In genomic region chr2:216657086-216657855, GRCh38 we compare ENCODE assay signal across 20 cellular contexts. TPM values are rescaled to one million over a fixed set of nuclear protein-coding genes. Genes with fewer than 3 reads are reported as not detected.
DNase-seq lines count a peak whose midpoint lies in the region; ATAC-seq, FAIRE-seq and TF ChIP-seq lines count a peak whose summit lies in the region.
"Had no signal": no experiment of that assay in that cellular context is flagged by ENCODE, and none has a peak within 500 bp of the region (broad histone marks: within the 10 kb centered on the region; RNA-seq: fewer than 3 reads in every experiment).

No MANE protein-coding gene starts in this region.

- H4K12ac ChIP-seq in trophoblast cell (ENCODE audit: low read depth, low read length): no peak overlapping the region

- no CpG with 5 or more reads among the region's 16 CpGs for WGBS in H9 (ENCODE audit: extremely low coverage, insufficient read length, low lambda C conversion rate)
- no CpG with 5 or more reads among the region's 16 CpGs for WGBS in trophoblast cell (ENCODE audit: extremely low coverage, insufficient coverage, insufficient read length)
- 86% methylated on average over 12 of the region's 16 CpGs for WGBS in suprapubic skin

- H3K4ac ChIP-seq in H9 (ENCODE audit: low read depth, low read length) (no peak overlapping the region), trophoblast cell (ENCODE audit: low read depth, low read length) (no peak overlapping the region)

- H3K9me3 ChIP-seq in H9 (ENCODE audit: control insufficient read depth, low read depth, low read length): no peaks in the 10 kb centered on the region
- H3K9me3 ChIP-seq in astrocyte (ENCODE audit: insufficient read depth, low read depth, low read length): no peaks in the 10 kb centered on the region
- peaks cover 2% of the 10 kb centered on the region for H3K9me3 ChIP-seq in trophoblast cell (ENCODE audit: insufficient read depth, low read depth, low read length)
- H3K9me3 ChIP-seq in suprapubic skin: no peaks in the 10 kb centered on the region
- H3K9me3 ChIP-seq: spleen, testis had no signal

- H3K23ac ChIP-seq in H9 (ENCODE audit: insufficient read length, low read depth, low read length): no peak overlapping the region
- no peak overlapping the region for H3K23ac ChIP-seq in trophoblast cell (ENCODE audit: low read length)

- H3K79me2 ChIP-seq in H9 (ENCODE audit: insufficient read depth, low read length) (peaks cover 16% of the 10 kb centered on the region; the same call in 1 of the 2 replicates), astrocyte (ENCODE audit: insufficient read depth, low read length) (peaks cover 50% of the 10 kb centered on the region), trophoblast cell (ENCODE audit: control insufficient read depth, insufficient read depth, low read length, poor library complexity) (no peaks in the 10 kb centered on the region)

- no peak for TF ChIP-seq POLR2A in suprapubic skin (IDR thresholded peaks at IDR 0.05)

- H3K4me2 ChIP-seq in H9 (ENCODE audit: insufficient read depth, insufficient read length, low read length): no peak overlapping the region
- no peak overlapping the region for H3K4me2 ChIP-seq in astrocyte (ENCODE audit: low read length)
- H3K4me2 ChIP-seq in trophoblast cell (ENCODE audit: low read length): no peak overlapping the region

- no peak overlapping the region; the same call in 1 of the 2 replicates for H3K14ac ChIP-seq in H9 (ENCODE audit: insufficient read depth, low read length)
- H3K14ac ChIP-seq in trophoblast cell (ENCODE audit: low read length): peak overlapping the region; percentile 17

- H3K9ac ChIP-seq in H9 (ENCODE audit: extremely low read depth, insufficient read length, low read length): no peak overlapping the region
- H3K9ac ChIP-seq in astrocyte (ENCODE audit: low read length): no peak overlapping the region
- H3K9ac ChIP-seq in trophoblast cell (ENCODE audit: low read length): no peak overlapping the region

- no peak for TF ChIP-seq EP300 in suprapubic skin (IDR thresholded peaks at IDR 0.05)

- H3K27ac ChIP-seq in H9 (ENCODE audit: insufficient read length, low read depth, low read length) (no peak overlapping the region), astrocyte (ENCODE audit: low read depth, low read length) (no peak overlapping the region), trophoblast cell (ENCODE audit: low read depth, low read length) (no peak overlapping the region), suprapubic skin (no peak overlapping the region)
- H3K27ac ChIP-seq: testis had no signal

- no peak overlapping the region for H3K56ac ChIP-seq in H9 (ENCODE audit: insufficient read length, low read depth, low read length)

- H3K9me3 Mint-ChIP-seq in H9: no peaks in the 10 kb centered on the region
- no peaks in the 10 kb centered on the region for H3K9me3 Mint-ChIP-seq in astrocyte (ENCODE audit: unreplicated experiment)
- H3K9me3 Mint-ChIP-seq: activated CD4-positive, alpha-beta T cell treated with anti-CD3 and anti-CD28 coated beads, Interleukin-2, amount 10 ng/mL, durations not matched to agents 7 days and 5 days; T-cell had no signal

- H2AK5ac ChIP-seq in H9 (ENCODE audit: insufficient read length, low read length) (no peak overlapping the region), trophoblast cell (ENCODE audit: low read length) (no peak overlapping the region)

- H3K36me3 ChIP-seq in astrocyte (ENCODE audit: insufficient read depth, low read length) (no peaks in the 10 kb centered on the region), trophoblast cell (ENCODE audit: control insufficient read depth in 1 of 2, insufficient read depth in 2 of 2, low read length in 2 of 2) (peaks cover 38 to 45% of the 10 kb centered on the region in 2 experiments), suprapubic skin (no peaks in the 10 kb centered on the region)

- H3K4me1 Mint-ChIP-seq in H9 (peaks cover 26 to 35% of the 10 kb centered on the region in 2 experiments), astrocyte (ENCODE audit: low read depth, unreplicated experiment) (peaks cover 39% of the 10 kb centered on the region)
- H3K4me1 Mint-ChIP-seq: T-cell had no signal

- H4K91ac ChIP-seq in H9 (ENCODE audit: insufficient read length, low read depth, low read length) (no peak overlapping the region), trophoblast cell (ENCODE audit: low read depth, low read length) (no peak overlapping the region)

- H3K4me3 Mint-ChIP-seq in H9 (no peak overlapping the region), astrocyte (ENCODE audit: unreplicated experiment) (no peak overlapping the region)
- H3K4me3 Mint-ChIP-seq: activated CD4-positive, alpha-beta T cell treated with anti-CD3 and anti-CD28 coated beads, Interleukin-2, amount 10 ng/mL, durations not matched to agents 7 days and 5 days; T-cell had no signal

- H3K27me3 Mint-ChIP-seq in H9 (ENCODE audit: low read depth) (no peaks in the 10 kb centered on the region), astrocyte (ENCODE audit: low read depth, unreplicated experiment) (no peaks in the 10 kb centered on the region)
- H3K27me3 Mint-ChIP-seq: activated CD4-positive, alpha-beta T cell treated with anti-CD3 and anti-CD28 coated beads, Interleukin-2, amount 10 ng/mL, durations not matched to agents 7 days and 5 days had no signal

- no peak overlapping the region for H4K5ac ChIP-seq in H9 (ENCODE audit: insufficient read length, low read depth, low read length)

- H3K79me1 ChIP-seq in H9 (ENCODE audit: insufficient read depth, low read depth, low read length, poor library complexity, severe bottlenecking) (peaks cover 8% of the 10 kb centered on the region), trophoblast cell (ENCODE audit: low read length) (peaks cover 2% of the 10 kb centered on the region)

- H3K27me3 ChIP-seq in H9 (ENCODE audit: insufficient read depth, low read length) (no peaks in the 10 kb centered on the region), astrocyte (ENCODE audit: insufficient read depth, low read length) (no peaks in the 10 kb centered on the region), trophoblast cell (ENCODE audit: insufficient read depth, low read length) (no peaks in the 10 kb centered on the region), suprapubic skin (no peaks in the 10 kb centered on the region)
- H3K27me3 ChIP-seq: spleen, testis had no signal

- no peak for ATAC-seq in HG03039 (IDR thresholded peaks at IDR 0.05; ENCODE audit: unreplicated experiment)
- ATAC-seq: T-cell had no signal

- no peak overlapping the region for H3K18ac ChIP-seq in H9 (ENCODE audit: insufficient read length, low read depth, low read length)
- peak overlapping the region; percentile 36 for H3K18ac ChIP-seq in trophoblast cell (ENCODE audit: low read length)

- H2BK15ac ChIP-seq in H9 (ENCODE audit: low read depth, low read length): no peak overlapping the region

- H3K4me3 ChIP-seq in astrocyte (ENCODE audit: insufficient read depth, low read depth, low read length): no peak overlapping the region
- H3K4me3 ChIP-seq in trophoblast cell (ENCODE audit: low read depth, low read length): no peak overlapping the region
- no peak overlapping the region for H3K4me3 ChIP-seq in suprapubic skin
- H3K4me3 ChIP-seq: spleen, testis had no signal

- H2BK5ac ChIP-seq in H9 (ENCODE audit: insufficient read length, low read length): no peak overlapping the region
- no peak overlapping the region for H2BK5ac ChIP-seq in trophoblast cell (ENCODE audit: low read depth, low read length, poor library complexity)

- peaks cover 41 to 75% (median 58%) of the 10 kb centered on the region in 3 experiments for H3K36me3 Mint-ChIP-seq in H9 (ENCODE audit: insufficient read depth in 1 of 3, low read depth in 3 of 3)
- peaks cover 32% of the 10 kb centered on the region for H3K36me3 Mint-ChIP-seq in astrocyte (ENCODE audit: low read depth, unreplicated experiment)
- H3K36me3 Mint-ChIP-seq: T-cell had no signal

- H2BK12ac ChIP-seq in H9 (ENCODE audit: insufficient read length, low read depth, low read length) (no peak overlapping the region), trophoblast cell (ENCODE audit: low read length) (peak overlapping the region; percentile 18)

- H2AFZ ChIP-seq in H9 (ENCODE audit: low read length) (no peak overlapping the region), astrocyte (ENCODE audit: low read depth, low read length) (no peak overlapping the region), trophoblast cell (ENCODE audit: insufficient read depth, low read length, poor library complexity) (no peak overlapping the region)

- H3K4me1 ChIP-seq in H9 (ENCODE audit: insufficient read depth, low read length) (no peaks in the 10 kb centered on the region), astrocyte (ENCODE audit: insufficient read depth, low read length) (peaks cover 3% of the 10 kb centered on the region), trophoblast cell (ENCODE audit: control insufficient read depth in 1 of 2, insufficient read depth in 2 of 2, low read length in 2 of 2) (peaks cover 10 to 16% of the 10 kb centered on the region in 2 experiments), suprapubic skin (peaks cover 18% of the 10 kb centered on the region)
- H3K4me1 ChIP-seq: testis had no signal

- H3T11ph ChIP-seq in H9 (ENCODE audit: low read length): no peak overlapping the region

- H2BK120ac ChIP-seq in H9 (ENCODE audit: low read depth, low read length, poor library complexity, severe bottlenecking) (no peak overlapping the region), trophoblast cell (ENCODE audit: insufficient read depth, low read length, poor library complexity) (no peak overlapping the region)

- TF ChIP-seq CTCF in H9 (conservative IDR thresholded peaks at IDR 0.05) (no peak), astrocyte (IDR thresholded peaks at IDR 0.05; ENCODE audit: insufficient read depth, low read depth, low read length) (no peak), suprapubic skin (IDR thresholded peaks at IDR 0.05) (no peak)

- peak overlapping the region; percentile 49 to 93 (median 85); a peak in 5 of 7 replicates for H3K27ac Mint-ChIP-seq in H9
- H3K27ac Mint-ChIP-seq in astrocyte (ENCODE audit: unreplicated experiment): peak overlapping the region; percentile 12
- H3K27ac Mint-ChIP-seq: activated CD4-positive, alpha-beta T cell treated with anti-CD3 and anti-CD28 coated beads, Interleukin-2, amount 10 ng/mL, durations not matched to agents 7 days and 5 days; T-cell had no signal

- FAIRE-seq in astrocyte (lab: Jason Lieb, UNC): no peak
- FAIRE-seq: colon, frontal cortex had no signal

- no peaks in the 10 kb centered on the region for H3K23me2 ChIP-seq in H9 (ENCODE audit: insufficient read length, low read depth, low read length, poor library complexity, severe bottlenecking)

- H4K20me1 ChIP-seq in H9 (ENCODE audit: control insufficient read depth, insufficient read depth, insufficient read length) (no peaks in the 10 kb centered on the region), astrocyte (ENCODE audit: insufficient read depth, low read length) (peaks cover 42% of the 10 kb centered on the region)

- no peak overlapping the region for H2BK20ac ChIP-seq in H9 (ENCODE audit: low read depth, low read length, poor library complexity, severe bottlenecking)

- H4K8ac ChIP-seq in H9 (replicated peaks; ENCODE audit: insufficient read length, low read depth, low read length) (no peak overlapping the region), trophoblast cell (ENCODE audit: low read depth, low read length) (no peak overlapping the region)

- DNase-seq in H9 (no peak), astrocyte (ENCODE audit: low read depth) (no peak), fibroblast of gingiva (ENCODE audit: low read depth) (peak; percentile 53), trophoblast cell (no peak), suprapubic skin (ENCODE audit: low spot score in 2 of 2) (no peak), NCI-H1092 treated with DMSO at 0.1 percent for 48 hours (lab: John Stamatoyannopoulos, UW) (no peak), NOMO-1 (lab: John Stamatoyannopoulos, UW; ENCODE audit: unreplicated experiment in 2 of 2) (no peak)
- DNase-seq: activated CD4-positive, alpha-beta T cell treated with anti-CD3 and anti-CD28 coated beads, Interleukin-2, amount 10 ng/mL, durations not matched to agents 7 days and 5 days; activated CD8-positive, alpha-beta memory T cell treated with anti-CD3 and anti-CD28 coated beads, Interleukin-2, amount 50 U/mL, for 48 hours; activated gamma-delta T cell; DMS79; NCI-H1048; NCI-H2081; NCI-H446 treated with DMSO at 0.1 percent for 48 hours; spleen; T-cell; testis had no signal

RNA-seq across cellular contexts. Expression of gene IGFBP2, which starts 24.1 kb away (rescaled TPM):
- 363 and 366 TPM in 2 replicates for total RNA-seq in H9 (2021)
- total RNA-seq in astrocyte: 944 and 1,071 TPM in 2 replicates
- 654 and 672 TPM in 2 replicates for polyA plus RNA-seq in trophoblast cell (2013)
- total RNA-seq in suprapubic skin: 10 to 100 TPM in 3 of 4 donors, 1 to 10 TPM in 1; 7.5 to 28.3 (median 18.7) TPM

RNA-seq across cellular contexts. Expression of gene IGFBP5, which starts 38.1 kb away (rescaled TPM):
- 0.61 and 0.90 TPM in 2 replicates for total RNA-seq in H9 (2021)
- total RNA-seq in astrocyte: 422 and 452 TPM in 2 replicates
- 356 and 375 TPM in 2 replicates for polyA plus RNA-seq in trophoblast cell (2013)
- total RNA-seq in suprapubic skin: 100 to 1,000 TPM in 3 of 4 donors, 10 to 100 TPM in 1; 79.1 to 424 (median 163) TPM
- total RNA-seq: activated CD4-positive, alpha-beta T cell treated with anti-CD3 and anti-CD28 coated beads, Interleukin-2, amount 10 ng/mL, durations not matched to agents 7 days and 5 days had no signal

Comparison
In these comparisons a context has a peak if more than half of its experiments do, and no peak if none do; other contexts are left out.
1. RNA of gene IGFBP2, which starts 24.1 kb away (total RNA-seq): 944 to 1,071 TPM in astrocyte and 363 to 366 TPM in H9; 7.5 to 28.3 TPM in suprapubic skin; every median in the first group is over 10 times any median in the second.
2. RNA of gene IGFBP5, which starts 38.1 kb away (total RNA-seq): 422 to 452 TPM in astrocyte and 79.1 to 424 TPM in suprapubic skin; 0.61 to 0.90 TPM in H9; every median in the first group is over 10 times any median in the second.